10 cellular contexts compared by ENCODE assay signal in genomic region chr10:36538945-36539586, GRCh38.
DNase-seq lines count a peak whose midpoint lies in the region; ATAC-seq and TF ChIP-seq lines count a peak whose summit lies in the region.
"Had no signal": no experiment of that assay in that cellular context is flagged by ENCODE, and none has a peak within 500 bp of the region (broad histone marks: within the 10 kb centered on the region; RNA-seq: fewer than 3 reads in every experiment).

No MANE protein-coding gene starts in this region.

- H3K27ac ChIP-seq in breast epithelium (no peak overlapping the region), thyroid gland (no peak overlapping the region)

- intact Hi-C loops in MCF 10A (cut with micrococcal nuclease) = no loop called here
- intact Hi-C loops in breast epithelium (cut with DNase I; ENCODE audit: low total_unique reads) = no loop called here
- intact Hi-C loops in thyroid gland (cut with DNase I) = no loop called here

- no peaks in the 10 kb centered on the region for H3K36me3 Mint-ChIP-seq in MCF 10A (ENCODE audit: insufficient read depth, unreplicated experiment)
- H3K36me3 Mint-ChIP-seq: stimulated activated effector memory CD8-positive, alpha-beta T cell treated with anti-CD3 and anti-CD28 coated beads, Interleukin-12 subunit alpha, Interleukin-12 subunit beta, amount 100 ng/mL, for 72 hours had no signal

- no peak overlapping the region for H3K27ac Mint-ChIP-seq in MCF 10A (ENCODE audit: low read depth, unreplicated experiment)
- H3K27ac Mint-ChIP-seq: stimulated activated effector memory CD8-positive, alpha-beta T cell treated with anti-CD3 and anti-CD28 coated beads, Interleukin-12 subunit alpha, Interleukin-12 subunit beta, amount 100 ng/mL, for 72 hours had no signal

- ATAC-seq in GM19328 (IDR thresholded peaks at IDR 0.05; ENCODE audit: unreplicated experiment) = no peak
- ATAC-seq in HG03095 (IDR thresholded peaks at IDR 0.05; ENCODE audit: unreplicated experiment) = no peak
- ATAC-seq: stimulated activated effector memory CD8-positive, alpha-beta T cell treated with anti-CD3 and anti-CD28 coated beads, Interleukin-12 subunit alpha, Interleukin-12 subunit beta, amount 100 ng/mL, for 72 hours had no signal

- TF ChIP-seq CTCF in MCF 10A (IDR thresholded peaks at IDR 0.05; ENCODE audit: unreplicated experiment) (no peak), breast epithelium (IDR thresholded peaks at IDR 0.05) (no peak), foreskin fibroblast (IDR thresholded peaks at IDR 0.05; ENCODE audit: low read depth, low read length) (no peak), thyroid gland (IDR thresholded peaks at IDR 0.05) (no peak)

- DNase-seq in MCF 10A (ENCODE audit: unreplicated experiment) (peak; percentile 57), breast epithelium (ENCODE audit: low spot score in 2 of 2) (no peak), RPMI7951 (ENCODE audit: low read depth) (peak; percentile 97), foreskin fibroblast (peak; percentile 14 to 76), thyroid gland (peak; percentile 5 to 9)
- no peak for DNase-seq in activated CD4-positive, alpha-beta T cell treated with anti-CD3 and anti-CD28 coated beads for 1 hour
- DNase-seq: activated naive CD4-positive, alpha-beta T cell treated with Interleukin-2 at 50 U/mL for 16 hours had no signal

- TF ChIP-seq POLR2A in breast epithelium (IDR thresholded peaks at IDR 0.05) (no peak), thyroid gland (IDR thresholded peaks at IDR 0.05) (no peak)

- POLR2A ChIA-PET in MCF 10A (lab: Yijun Ruan, JAX) = no interaction called here

- CTCF ChIA-PET in MCF 10A (lab: Yijun Ruan, JAX) = interaction anchor here (0.8 kb wide), 1 partner anchor 240 kb away, joined by 3 read pairs; no protein-coding TSS in a partner anchor

- 60 to 61% methylated on average over 3 of the region's 3 CpGs for WGBS in thyroid gland, 2 donors

- H3K4me3 ChIP-seq in breast epithelium = no peak overlapping the region
- H3K4me3 ChIP-seq in foreskin fibroblast (ENCODE audit: low read depth in 1 of 2, low read length in 2 of 2) = no peak overlapping the region
- no peak overlapping the region for H3K4me3 ChIP-seq in thyroid gland (replicated peaks in 1 of 3)

- H3K4me1 ChIP-seq in breast epithelium = no peaks in the 10 kb centered on the region
- H3K4me1 ChIP-seq in thyroid gland = no peaks in the 10 kb centered on the region

- no peaks in the 10 kb centered on the region for H3K9me3 Mint-ChIP-seq in MCF 10A (ENCODE audit: unreplicated experiment)

- no TSS peak for BruUV-seq in MCF 10A (replicated peaks; lab: Mats Ljungman, UMichigan)

- no peaks in the 10 kb centered on the region for H3K9me3 ChIP-seq in breast epithelium
- no peaks in the 10 kb centered on the region for H3K9me3 ChIP-seq in thyroid gland

- no peaks in the 10 kb centered on the region for H3K36me3 ChIP-seq in breast epithelium
- no peaks in the 10 kb centered on the region for H3K36me3 ChIP-seq in thyroid gland

- no peaks in the 10 kb centered on the region for H3K27me3 Mint-ChIP-seq in MCF 10A (ENCODE audit: insufficient read depth, unreplicated experiment)

- H3K27me3 ChIP-seq in breast epithelium (no peaks in the 10 kb centered on the region), thyroid gland (no peaks in the 10 kb centered on the region)

- H3K4me3 Mint-ChIP-seq in MCF 10A (ENCODE audit: unreplicated experiment) = no peak overlapping the region
- H3K4me3 Mint-ChIP-seq: stimulated activated effector memory CD8-positive, alpha-beta T cell treated with anti-CD3 and anti-CD28 coated beads, Interleukin-12 subunit alpha, Interleukin-12 subunit beta, amount 100 ng/mL, for 72 hours had no signal

- peaks cover 31% of the 10 kb centered on the region for H3K4me1 Mint-ChIP-seq in MCF 10A (ENCODE audit: insufficient read depth, unreplicated experiment)
- H3K4me1 Mint-ChIP-seq: stimulated activated effector memory CD8-positive, alpha-beta T cell treated with anti-CD3 and anti-CD28 coated beads, Interleukin-12 subunit alpha, Interleukin-12 subunit beta, amount 100 ng/mL, for 72 hours had no signal

Comparison
In these comparisons a context has a peak if more than half of its experiments do, and no peak if none do; other contexts are left out.
1. DNase-seq: peak in MCF 10A (single experiment), RPMI7951 (single experiment), foreskin fibroblast (2 of 2) and thyroid gland (2 of 2); none in breast epithelium (0 of 2) and activated CD4-positive, alpha-beta T cell treated with anti-CD3 and anti-CD28 coated beads for 1 hour (single experiment).